ENCODE assay signal across 1 cellular context in the genomic region with DNA sequence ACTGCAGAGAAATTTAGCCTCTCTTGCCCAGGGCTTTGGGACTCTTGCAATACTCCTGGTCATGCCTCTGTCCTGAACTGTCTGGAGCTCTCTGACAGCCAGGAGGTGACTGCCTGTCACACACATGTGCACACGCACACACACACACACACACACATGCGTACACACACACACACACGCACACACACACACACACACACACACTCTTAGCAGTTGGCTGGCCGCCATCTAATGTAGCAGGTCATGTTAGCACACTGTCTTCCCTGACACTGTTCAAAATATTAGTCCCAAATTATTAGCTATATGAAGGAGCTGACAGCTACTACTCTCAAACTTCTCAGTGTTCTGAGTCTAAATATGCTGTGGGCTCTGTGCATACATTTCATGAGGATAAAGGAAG.
TF ChIP-seq lines count a peak whose summit lies in the region.

No MANE protein-coding gene starts in this region.

TF ChIP-seq in HEK293, 187 proteins besides CTCF, POLR2A, EP300 and RAD21 (continued from another document):
- no peak for TF ChIP-seq ZNF23 (tag by site-specific recombination; IDR thresholded peaks at IDR 0.05; ENCODE audit: borderline replicate concordance)
